22 cellular contexts compared by ENCODE assay signal in the genomic region with DNA sequence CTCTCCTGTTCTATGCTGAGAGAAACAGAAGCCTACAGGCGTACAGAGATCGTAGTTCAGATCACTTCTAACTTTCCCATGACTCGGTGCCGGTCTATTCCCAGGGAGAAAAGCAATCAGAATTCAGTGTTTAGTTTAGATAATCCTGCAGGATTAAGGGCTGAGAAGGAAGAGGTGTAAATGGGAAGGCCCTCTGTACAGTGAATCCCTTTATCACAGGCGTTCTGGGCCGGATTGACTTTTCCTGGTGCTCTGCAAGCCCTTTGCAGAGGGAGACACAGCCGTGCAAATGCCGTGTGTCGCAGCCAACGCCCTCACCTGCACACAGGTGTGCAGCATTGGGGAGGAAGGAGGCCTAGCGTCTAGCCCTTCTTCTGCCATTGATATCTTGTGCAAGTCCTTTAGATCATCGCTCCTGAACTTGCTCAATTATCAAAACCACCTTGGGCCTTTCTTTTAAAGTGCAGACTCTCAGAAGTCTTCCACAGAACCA.
DNase-seq lines count a peak whose midpoint lies in the region; ATAC-seq and TF ChIP-seq lines count a peak whose summit lies in the region.
"Had no signal": no experiment of that assay in that cellular context is flagged by ENCODE, and none has a peak within 500 bp of the region (broad histone marks: within the 10 kb centered on the region; RNA-seq: fewer than 3 reads in every experiment).

No MANE protein-coding gene starts in this region.

- H3K4me1 ChIP-seq in aorta (ENCODE audit: control insufficient read depth in 1 of 2, insufficient read depth in 2 of 2, low read length in 2 of 2): no peaks in the 10 kb centered on the region

- no peak for TF ChIP-seq CTCF in dorsolateral prefrontal cortex (IDR thresholded peaks at IDR 0.05 in 54 of 56, conservative IDR thresholded peaks at IDR 0.05 in 2 of 56; ENCODE audit: low read depth in 1 of 56, partially characterized antibody in 56 of 56)

- H3K4me3 ChIP-seq in dorsolateral prefrontal cortex: no peak overlapping the region
- H3K4me3 ChIP-seq in aorta (ENCODE audit: low read length in 2 of 2): no peak overlapping the region
- H3K4me3 ChIP-seq: BLaER1, SK-N-MC had no signal

- WGBS in aorta, 2 donors: 80 to 82% methylated on average over 12 of the region's 12 CpGs

- intact Hi-C loops in dorsolateral prefrontal cortex (cut with DNase I): no loop called here
- intact Hi-C loops in posterior vena cava (cut with DNase I): no loop called here
- intact Hi-C loops in aorta (cut with DNase I): no loop called here

- H3K27ac ChIP-seq in dorsolateral prefrontal cortex (peak overlapping the region in 53 of 59 donors; percentile 8 to 86 (median 74)), aorta (ENCODE audit: low read depth in 1 of 2, low read length in 2 of 2) (no peak overlapping the region)
- H3K27ac ChIP-seq: BLaER1, RWPE1, SK-N-MC had no signal

- ATAC-seq in HG03354 (IDR thresholded peaks at IDR 0.05; ENCODE audit: poor library complexity, severe bottlenecking, unreplicated experiment): no peak
- no peak for ATAC-seq in aorta (ENCODE audit: low FRiP score)

- no peaks in the 10 kb centered on the region for H3K27me3 ChIP-seq in dorsolateral prefrontal cortex
- H3K27me3 ChIP-seq in aorta (ENCODE audit: control insufficient read depth in 1 of 2, insufficient read depth in 2 of 2, low read length in 1 of 2): peaks cover 0 to 5% of the 10 kb centered on the region in 2 donors

- DNase-seq in NCI-H82 (lab: John Stamatoyannopoulos, UW) (peak; percentile 85), dorsolateral prefrontal cortex (no peak), posterior vena cava (ENCODE audit: low spot score) (peak; percentile 25), aorta (no peak), SW480 (ENCODE audit: low spot score) (no peak)
- DNase-seq in stimulated activated CD4-positive, alpha-beta T cell treated with anti-CD3 and anti-CD28 coated beads, Interleukin-2, amount 100 ng/mL, for 48 hours: no peak
- DNase-seq: Caco-2; CD4-positive, alpha-beta T cell; DMS153; H7; HFFc6; Kasumi-1; NCI-H1694; NCI-H2081 treated with DMSO at 0.1 percent for 48 hours; NCI-H446 treated with DMSO at 0.1 percent for 48 hours; NK-92 treated with Interleukin-12 subunit alpha and Interleukin-12 subunit beta, amount 100 ng/mL, for 24 hours; SHP77 treated with DMSO at 0.1 percent for 48 hours; SW 1271 had no signal

- H3K36me3 ChIP-seq in aorta (ENCODE audit: control insufficient read depth in 1 of 2, insufficient read depth in 2 of 2, low read length in 1 of 2): no peaks in the 10 kb centered on the region
- H3K36me3 ChIP-seq: BLaER1 had no signal

- H3K9me3 ChIP-seq in aorta (ENCODE audit: control insufficient read depth, low read length): peaks cover 3% of the 10 kb centered on the region
- H3K9me3 ChIP-seq: BLaER1, Caco-2 had no signal

Comparison
In these comparisons a context has a peak if more than half of its experiments do, and no peak if none do; other contexts are left out.
1. DNase-seq: peak in NCI-H82 (single experiment) and posterior vena cava (single experiment); none in dorsolateral prefrontal cortex (0 of 10), stimulated activated CD4-positive, alpha-beta T cell treated with anti-CD3 and anti-CD28 coated beads, Interleukin-2, amount 100 ng/mL, for 48 hours (0 of 2), aorta (0 of 2) and SW480 (single experiment).
2. H3K27ac ChIP-seq: peak in dorsolateral prefrontal cortex (53 of 59); none in aorta (0 of 2).